Comparison of ENCODE assay signal across 25 cellular contexts in genomic region chr17:6023452-6023851, GRCh38.
"Had no signal": no experiment of that assay in that cellular context is flagged by ENCODE, and none has a peak within 500 bp of the region (broad histone marks: within the 10 kb centered on the region; RNA-seq: fewer than 3 reads in every experiment).

No MANE protein-coding gene starts in this region.

- H3K27ac Mint-ChIP-seq: activated CD4-positive, alpha-beta T cell treated with anti-CD3 and anti-CD28 coated beads, Interleukin-2, amount 10 ng/mL, durations not matched to agents 24 days and 14 days; activated CD8-positive, alpha-beta T cell treated with anti-CD3 and anti-CD28 coated beads for 36 hours; activated naive CD4-positive, alpha-beta T cell treated with anti-CD3 and anti-CD28 coated beads, Interleukin-2, amount 50 U/mL, for 24 hours; activated naive CD8-positive, alpha-beta T cell treated with anti-CD3 and anti-CD28 coated beads, Interleukin-2, amount 10 ng/mL, durations not matched to agents 7 days and 5 days; activated T-cell treated with anti-CD3 and anti-CD28 coated beads, Interleukin-2, amount 50 U/mL, for 24 hours; activated T-helper 2 cell treated with anti-CD3 and anti-CD28 coated beads, Interferon-gamma antibody, Interleukin-2, Interleukin-4, amounts not matched to agents 10 μg/mL and 5 μg/mL and 100 μg/mL, durations not matched to agents 14 hours and 24 hours and 36 hours had no signal

- ATAC-seq: activated CD8-positive, alpha-beta T cell treated with anti-CD3 and anti-CD28 coated beads for 36 hours; Panc1 had no signal

- H3K4me3 Mint-ChIP-seq: activated CD4-positive, alpha-beta T cell treated with anti-CD3 and anti-CD28 coated beads, Interleukin-2, amount 10 ng/mL, durations not matched to agents 24 days and 14 days; activated CD8-positive, alpha-beta T cell treated with anti-CD3 and anti-CD28 coated beads for 36 hours; activated naive CD4-positive, alpha-beta T cell treated with anti-CD3 and anti-CD28 coated beads, Interleukin-2, amount 50 U/mL, for 24 hours; activated naive CD8-positive, alpha-beta T cell treated with anti-CD3 and anti-CD28 coated beads, Interleukin-2, amount 10 ng/mL, durations not matched to agents 7 days and 5 days; activated T-cell treated with anti-CD3 and anti-CD28 coated beads, Interleukin-2, amount 50 U/mL, for 24 hours had no signal

- H3K4me1 Mint-ChIP-seq: activated naive CD4-positive, alpha-beta T cell treated with anti-CD3 and anti-CD28 coated beads, Interleukin-2, amount 50 U/mL, for 24 hours; activated naive CD8-positive, alpha-beta T cell treated with anti-CD3 and anti-CD28 coated beads, Interleukin-2, amount 10 ng/mL, durations not matched to agents 7 days and 5 days had no signal

- H3K36me3 ChIP-seq: ascending aorta, breast epithelium, SJCRH30 had no signal

- H3K9me3 ChIP-seq: ascending aorta, breast epithelium, SJCRH30 had no signal

- H3K27ac ChIP-seq: breast epithelium, SJCRH30, SK-N-MC had no signal

- H3K27me3 ChIP-seq: ascending aorta, SJCRH30 had no signal

- H3K9me3 Mint-ChIP-seq: activated CD4-positive, alpha-beta T cell treated with anti-CD3 and anti-CD28 coated beads, Interleukin-2, amount 10 ng/mL, durations not matched to agents 24 days and 14 days; activated CD8-positive, alpha-beta T cell treated with anti-CD3 and anti-CD28 coated beads for 36 hours; activated naive CD4-positive, alpha-beta T cell treated with anti-CD3 and anti-CD28 coated beads, Interleukin-2, amount 50 U/mL, for 24 hours; activated naive CD8-positive, alpha-beta T cell treated with anti-CD3 and anti-CD28 coated beads, Interleukin-2, amount 10 ng/mL, durations not matched to agents 7 days and 5 days; activated T-cell treated with anti-CD3 and anti-CD28 coated beads, Interleukin-2, amount 50 U/mL, for 24 hours; activated T-helper 2 cell treated with anti-CD3 and anti-CD28 coated beads, Interferon-gamma antibody, Interleukin-2, Interleukin-4, amounts not matched to agents 10 μg/mL and 5 μg/mL and 100 μg/mL, durations not matched to agents 14 hours and 24 hours and 36 hours had no signal

- DNase-seq: activated CD4-positive, alpha-beta T cell treated with anti-CD3 and anti-CD28 coated beads, Interleukin-2, amount 10 ng/mL, durations not matched to agents 24 days and 14 days; activated CD4-positive, alpha-beta T cell treated with anti-CD3 and anti-CD28 coated beads, Interleukin-2, amount 50 U/mL, for 4 hours; activated CD8-positive, alpha-beta T cell treated with anti-CD3 and anti-CD28 coated beads for 36 hours; activated gamma-delta T cell; activated naive CD4-positive, alpha-beta T cell treated with Interleukin-2 at 50 U/mL for 16 hours; activated naive CD8-positive, alpha-beta T cell treated with anti-CD3 and anti-CD28 coated beads, Interleukin-2, amount 10 ng/mL, durations not matched to agents 7 days and 5 days; activated T-cell treated with anti-CD3 and anti-CD28 coated beads, Interleukin-2, amount 50 U/mL, for 24 hours; amygdala; NCI-H1105; NCI-H1436; NCI-H1694; NCI-H1930; NCI-H2081 treated with DMSO at 0.1 percent for 48 hours; NCI-H226; NCI-H446 treated with DMSO at 0.1 percent for 48 hours; NCI-H524 treated with DMSO at 0.1 percent for 48 hours; SHP77; SJCRH30; T1000 had no signal

- H3K4me3 ChIP-seq: ascending aorta, breast epithelium, SJCRH30, SK-N-MC had no signal

- H3K36me3 Mint-ChIP-seq: activated naive CD4-positive, alpha-beta T cell treated with anti-CD3 and anti-CD28 coated beads, Interleukin-2, amount 50 U/mL, for 24 hours; activated naive CD8-positive, alpha-beta T cell treated with anti-CD3 and anti-CD28 coated beads, Interleukin-2, amount 10 ng/mL, durations not matched to agents 7 days and 5 days had no signal

- H3K4me1 ChIP-seq: ascending aorta, breast epithelium had no signal
